In genomic region chr14:54807428-54807827, GRCh38 we compare ENCODE assay signal across 34 cellular contexts.
"Had no signal": no experiment of that assay in that cellular context is flagged by ENCODE, and none has a peak within 500 bp of the region (broad histone marks: within the 10 kb centered on the region; RNA-seq: fewer than 3 reads in every experiment).

No MANE protein-coding gene starts in this region.

- DNase-seq: activated CD4-positive, alpha-beta memory T cell treated with anti-CD3 and anti-CD28 coated beads, Interleukin-2, amount 10 ng/mL, durations not matched to agents 7 days and 5 days; activated CD4-positive, alpha-beta T cell treated with anti-CD3 and anti-CD28 coated beads for 36 hours; activated CD4-positive, alpha-beta T cell treated with anti-CD3 and anti-CD28 coated beads, Interleukin-2, amount 50 U/mL, for 1 hour; activated CD8-positive, alpha-beta memory T cell treated with anti-CD3 and anti-CD28 coated beads, Interleukin-2, amount 50 U/mL, for 48 hours; activated effector memory CD4-positive, alpha-beta T cell treated with Interleukin-2 at 50 U/mL for 16 hours; activated naive CD4-positive, alpha-beta T cell; activated naive CD8-positive, alpha-beta T cell treated with anti-CD3 and anti-CD28 coated beads, Interleukin-2, amount 50 U/mL, for 24 hours; activated T-cell treated with anti-CD3 and anti-CD28 coated beads, Interleukin-2, amount 50 U/mL, for 1 hour; amniotic stem cell; body of pancreas; MG63; MV-4-11; NCI-H1092 treated with DMSO at 0.1 percent for 48 hours; NCI-H1417 treated with DMSO at 0.1 percent for 48 hours; NCI-H1694; NCI-H2029 treated with DMSO at 0.1 percent for 48 hours; NCI-H345; NCI-H510A; NCI-H526 treated with DMSO at 0.1 percent for 48 hours; NCI-H82; OCI-M1; Peyer's patch; Right ventricle myocardium superior; SJCRH30; T-helper 1 cell; WERI-Rb-1 had no signal

- H3K27ac ChIP-seq: ascending aorta, body of pancreas, KMS-11, Peyer's patch, RWPE1, SJCRH30, WERI-Rb-1 had no signal

- FAIRE-seq: bronchial epithelial cell had no signal

- H3K9me3 Mint-ChIP-seq: activated CD4-positive, alpha-beta memory T cell treated with anti-CD3 and anti-CD28 coated beads, Interleukin-2, amount 10 ng/mL, durations not matched to agents 7 days and 5 days; activated naive CD4-positive, alpha-beta T cell treated with anti-CD3 and anti-CD28 coated beads, Interleukin-2, amount 50 U/mL, for 72 hours; activated naive CD8-positive, alpha-beta T cell treated with anti-CD3 and anti-CD28 coated beads, Interleukin-2, amount 50 U/mL, for 24 hours; activated T-helper 1 cell treated with anti-CD3 and anti-CD28 coated beads, Interleukin-12 subunit alpha, Interleukin-12 subunit beta, Interleukin-2, Interleukin-4 antibody, amounts not matched to agents 30 ng/mL and 10 ng/mL and 1 ng/mL, durations not matched to agents 14 hours and 24 hours and 36 hours; central memory CD8-positive, alpha-beta T cell had no signal

- H3K4me3 ChIP-seq: ascending aorta, body of pancreas, MG63, Peyer's patch, SJCRH30 had no signal

- H3K36me3 Mint-ChIP-seq: activated naive CD4-positive, alpha-beta T cell treated with anti-CD3 and anti-CD28 coated beads, Interleukin-2, amount 50 U/mL, for 72 hours had no signal

- H3K9me3 ChIP-seq: ascending aorta, body of pancreas, MG63, Peyer's patch, SJCRH30, SK-N-SH had no signal

- H3K27ac Mint-ChIP-seq: activated CD4-positive, alpha-beta memory T cell treated with anti-CD3 and anti-CD28 coated beads, Interleukin-2, amount 10 ng/mL, durations not matched to agents 7 days and 5 days; activated CD4-positive, alpha-beta T cell treated with anti-CD3 and anti-CD28 coated beads for 36 hours; activated naive CD4-positive, alpha-beta T cell treated with anti-CD3 and anti-CD28 coated beads, Interleukin-2, amount 50 U/mL, for 72 hours; activated naive CD8-positive, alpha-beta T cell treated with anti-CD3 and anti-CD28 coated beads, Interleukin-2, amount 50 U/mL, for 24 hours; activated T-helper 1 cell treated with anti-CD3 and anti-CD28 coated beads, Interleukin-12 subunit alpha, Interleukin-12 subunit beta, Interleukin-2, Interleukin-4 antibody, amounts not matched to agents 30 ng/mL and 10 ng/mL and 1 ng/mL, durations not matched to agents 14 hours and 24 hours and 36 hours had no signal

- H3K9ac ChIP-seq: KMS-11, SK-N-SH had no signal

- H3K4me3 Mint-ChIP-seq: activated CD4-positive, alpha-beta memory T cell treated with anti-CD3 and anti-CD28 coated beads, Interleukin-2, amount 10 ng/mL, durations not matched to agents 7 days and 5 days; activated CD4-positive, alpha-beta T cell treated with anti-CD3 and anti-CD28 coated beads for 36 hours; activated naive CD8-positive, alpha-beta T cell treated with anti-CD3 and anti-CD28 coated beads, Interleukin-2, amount 50 U/mL, for 24 hours; activated T-helper 1 cell treated with anti-CD3 and anti-CD28 coated beads, Interleukin-12 subunit alpha, Interleukin-12 subunit beta, Interleukin-2, Interleukin-4 antibody, amounts not matched to agents 30 ng/mL and 10 ng/mL and 1 ng/mL, durations not matched to agents 14 hours and 24 hours and 36 hours; central memory CD8-positive, alpha-beta T cell had no signal

- H3K27me3 ChIP-seq: ascending aorta, body of pancreas, MG63, Peyer's patch, SJCRH30 had no signal

- ATAC-seq: activated CD4-positive, alpha-beta T cell treated with anti-CD3 and anti-CD28 coated beads for 36 hours; activated naive CD4-positive, alpha-beta T cell treated with anti-CD3 and anti-CD28 coated beads, Interleukin-2, amount 50 U/mL, for 72 hours; activated naive CD8-positive, alpha-beta T cell treated with anti-CD3 and anti-CD28 coated beads, Interleukin-2, amount 50 U/mL, for 24 hours; body of pancreas had no signal

- H3K4me2 ChIP-seq: KMS-11, SK-N-SH had no signal

- H3K4me1 ChIP-seq: body of pancreas, Peyer's patch, SJCRH30 had no signal

- H3K36me3 ChIP-seq: ascending aorta, MG63, Peyer's patch, SJCRH30, WERI-Rb-1 had no signal
